ENCODE assay signal across 8 cellular contexts in the genomic region with DNA sequence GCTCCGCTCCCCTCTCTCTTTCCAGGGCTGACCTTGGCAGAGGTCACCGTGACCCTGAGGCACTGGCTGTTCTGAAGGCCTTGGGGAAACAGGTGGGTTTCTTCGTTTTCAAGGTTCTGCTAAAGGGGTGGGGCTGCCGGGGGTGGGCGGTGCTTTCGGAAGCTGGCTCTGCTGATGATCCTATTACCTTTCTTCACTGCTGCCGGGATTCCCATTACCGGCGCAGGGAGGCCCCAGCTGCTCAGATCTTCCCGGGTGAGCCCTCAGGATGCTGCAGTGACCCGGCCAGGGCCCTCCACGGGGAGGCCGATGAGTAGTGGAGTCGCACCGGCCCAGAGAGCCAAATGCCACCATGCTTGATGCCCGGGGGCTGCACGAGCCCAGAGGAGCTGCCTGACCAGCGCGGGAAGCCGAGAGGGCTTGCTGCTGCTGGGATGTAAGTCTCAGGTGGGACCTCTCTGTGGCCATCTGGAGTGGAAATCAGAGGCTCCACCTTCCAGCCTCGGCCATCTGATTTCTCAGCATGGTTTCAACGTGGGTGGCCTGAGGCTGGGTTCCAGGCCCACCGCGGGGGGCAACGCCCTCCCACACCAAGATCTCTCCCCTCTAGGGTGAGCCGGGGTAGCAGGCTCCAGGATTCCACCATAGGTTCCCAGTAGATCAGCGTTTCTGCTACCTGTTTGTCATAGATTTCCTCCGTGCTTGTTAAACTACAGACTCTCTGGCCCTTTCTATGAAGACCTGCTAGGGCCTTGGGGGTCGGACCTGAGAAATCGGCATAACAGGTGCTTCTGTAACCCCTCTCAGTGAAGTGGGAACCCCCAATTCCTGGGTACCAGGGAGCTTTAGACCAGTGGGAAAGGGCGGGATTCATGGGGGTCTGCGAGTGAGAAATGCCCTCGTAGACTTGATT. TPM values are rescaled to one million over a fixed set of nuclear protein-coding genes. Genes with fewer than 3 reads are reported as not detected.
DNase-seq lines count a peak whose midpoint lies in the region; ATAC-seq and TF ChIP-seq lines count a peak whose summit lies in the region.

No MANE protein-coding gene starts in this region.

- H3K4me3 ChIP-seq in GM12865 (ENCODE audit: low read depth, low read length), result peak overlapping the region; percentile 75; the same call in 1 of the 2 replicates
- peak overlapping the region; percentile 44 to 46; a peak in 3 of 4 replicates for H3K4me3 ChIP-seq in Panc1 (ENCODE audit: low read depth in 2 of 2, low read length in 2 of 2)
- H3K4me3 ChIP-seq in parathyroid adenoma (ENCODE audit: low read depth, low read length), result no peak overlapping the region

- H3K9me3 ChIP-seq in Panc1 (ENCODE audit: control insufficient read depth, insufficient read depth, low read depth, low read length) (no peaks in the 10 kb centered on the region), parathyroid adenoma (ENCODE audit: control insufficient read depth, low read length) (no peaks in the 10 kb centered on the region)

- H3K27me3 ChIP-seq in Panc1 (ENCODE audit: control insufficient read depth, insufficient read depth, low read length) (no peaks in the 10 kb centered on the region), parathyroid adenoma (ENCODE audit: control insufficient read depth, insufficient read depth, low read length) (no peaks in the 10 kb centered on the region)

- intact Hi-C loops in Panc1 (cut with micrococcal nuclease; ENCODE audit: unreplicated experiment), result no loop called here

- BruUV-seq in Panc1 (replicated peaks; lab: Mats Ljungman, UMichigan), result no TSS peak

- H3K36me3 ChIP-seq in Panc1 (ENCODE audit: control insufficient read depth, insufficient read depth, low read length), result no peaks in the 10 kb centered on the region
- no peaks in the 10 kb centered on the region for H3K36me3 ChIP-seq in parathyroid adenoma (ENCODE audit: control insufficient read depth, insufficient read depth, low read length)

- DNase-seq in GM12865 (ENCODE audit: low read depth) (no peak), Panc1 (ENCODE audit: low read depth, low spot score) (no peak), epithelial cell of prostate (ENCODE audit: low read depth, low spot score) (no peak), AG08396 (ENCODE audit: low spot score) (no peak), NCI-H2196 (lab: John Stamatoyannopoulos, UW; ENCODE audit: unreplicated experiment) (no peak)

- POLR2A ChIA-PET in Panc1 (lab: Charles Lee), result interaction anchor here (0.6 kb wide), 1 partner anchor 418 kb away, joined by 3 read pairs; no protein-coding TSS in a partner anchor

- no peak overlapping the region for H3K4me2 ChIP-seq in parathyroid adenoma (ENCODE audit: low read length)

- H3K27ac ChIP-seq in Panc1 (ENCODE audit: low read length) (peak overlapping the region; percentile 29; the same call in 1 of the 2 replicates), epithelial cell of prostate (peak overlapping the region; percentile 75), parathyroid adenoma (no peak overlapping the region)

- no peak for TF ChIP-seq CTCF in GM12865 (IDR thresholded peaks at IDR 0.05; ENCODE audit: insufficient read depth, low read depth, low read length, missing control alignments)
- TF ChIP-seq CTCF in Panc1 (IDR thresholded peaks at IDR 0.05), result no peak
- no peak for TF ChIP-seq CTCF in parathyroid adenoma (IDR thresholded peaks at IDR 0.05)

- CTCF ChIA-PET in Panc1 (lab: Charles Lee), result no interaction called here

- no peak overlapping the region for H3K9ac ChIP-seq in parathyroid adenoma

- H3K4me1 ChIP-seq in Panc1 (ENCODE audit: control insufficient read depth, insufficient read depth, low read length) (peaks cover 4% of the 10 kb centered on the region; the same call in 1 of the 2 replicates), parathyroid adenoma (no peaks in the 10 kb centered on the region)

- in situ Hi-C loops in Panc1 (cut with HindIII; ENCODE audit: low pct_unique_long_range_greater_than_20kb, low sequenced_read_pairs), result no loop called here

- ATAC-seq in Panc1, result no peak
- no peak for ATAC-seq in GM19452 (IDR thresholded peaks at IDR 0.05; ENCODE audit: unreplicated experiment)
- no peak for ATAC-seq in HG03469 (IDR thresholded peaks at IDR 0.05; ENCODE audit: unreplicated experiment)

- peak overlapping the region; percentile 76 for H2AFZ ChIP-seq in parathyroid adenoma

- H3K79me2 ChIP-seq in parathyroid adenoma, result no peaks in the 10 kb centered on the region

RNA-seq across cellular contexts. Expression of a gene that starts 21.6 kb away (rescaled TPM):
- 6.3 TPM for total RNA-seq in Panc1 (2021; ENCODE audit: unreplicated experiment)
- polyA plus RNA-seq in Panc1 (2012; ENCODE audit: insufficient read length), result 8.9 TPM
